ENCODE assay signal across 17 cellular contexts in genomic region chr2:46992776-46993175, GRCh38. TPM values are rescaled to one million over a fixed set of nuclear protein-coding genes. Genes with fewer than 3 reads are reported as not detected.
DNase-seq lines count a peak whose midpoint lies in the region; ATAC-seq and TF ChIP-seq lines count a peak whose summit lies in the region.
"Had no signal": no experiment of that assay in that cellular context is flagged by ENCODE, and none has a peak within 500 bp of the region (broad histone marks: within the 10 kb centered on the region; RNA-seq: fewer than 3 reads in every experiment).

No MANE protein-coding gene starts in this region.

- H3K27me3 Mint-ChIP-seq in CD14-positive monocyte (ENCODE audit: low read depth in 3 of 3) (peaks cover 0 to 3% (median 2%) of the 10 kb centered on the region in 3 donors), HFFc6 (ENCODE audit: insufficient read depth) (no peaks in the 10 kb centered on the region)

- peak overlapping the region in 4 of 7 donors; percentile 6 to 82 (median 60) for H3K27ac Mint-ChIP-seq in CD14-positive monocyte
- H3K27ac Mint-ChIP-seq in HFFc6, result peak overlapping the region; percentile 38; the same call in 1 of the 2 replicates
- peak overlapping the region; percentile 59 for H3K27ac Mint-ChIP-seq in stimulated activated effector memory CD8-positive, alpha-beta T cell treated with anti-CD3 and anti-CD28 coated beads, Interleukin-12 subunit alpha, Interleukin-12 subunit beta, amount 100 ng/mL, for 72 hours

- ATAC-seq in stimulated activated effector memory CD8-positive, alpha-beta T cell treated with anti-CD3 and anti-CD28 coated beads, Interleukin-12 subunit alpha, Interleukin-12 subunit beta, amount 100 ng/mL, for 72 hours, result no peak
- no peak for ATAC-seq in GM19455 (IDR thresholded peaks at IDR 0.05; ENCODE audit: unreplicated experiment)
- ATAC-seq: A549, PC-3 had no signal

- no peak overlapping the region for H3K4me3 Mint-ChIP-seq in CD14-positive monocyte
- no peak overlapping the region for H3K4me3 Mint-ChIP-seq in HFFc6
- no peak overlapping the region for H3K4me3 Mint-ChIP-seq in stimulated activated effector memory CD8-positive, alpha-beta T cell treated with anti-CD3 and anti-CD28 coated beads, Interleukin-12 subunit alpha, Interleukin-12 subunit beta, amount 100 ng/mL, for 72 hours

- no peak overlapping the region for H3K4me3 ChIP-seq in dorsolateral prefrontal cortex
- H3K4me3 ChIP-seq: A549; BLaER1 treated with 17β-estradiol and CSF1 and Interleukin-3, amounts not matched to agents 10 nM and 100 nM had no signal

- peaks cover 1% of the 10 kb centered on the region for H3K4me1 Mint-ChIP-seq in CD14-positive monocyte
- peaks cover 14% of the 10 kb centered on the region for H3K4me1 Mint-ChIP-seq in HFFc6 (ENCODE audit: low read depth)
- peaks cover 10% of the 10 kb centered on the region for H3K4me1 Mint-ChIP-seq in stimulated activated effector memory CD8-positive, alpha-beta T cell treated with anti-CD3 and anti-CD28 coated beads, Interleukin-12 subunit alpha, Interleukin-12 subunit beta, amount 100 ng/mL, for 72 hours

- no peak for TF ChIP-seq CTCF in CD14-positive monocyte (IDR thresholded peaks at IDR 0.05)
- TF ChIP-seq CTCF in HFFc6 (IDR thresholded peaks at IDR 0.05), result no peak
- TF ChIP-seq CTCF in dorsolateral prefrontal cortex (IDR thresholded peaks at IDR 0.05 in 54 of 56, conservative IDR thresholded peaks at IDR 0.05 in 2 of 56; ENCODE audit: low read depth in 1 of 56, partially characterized antibody in 56 of 56), result no peak

- H3K27me3 ChIP-seq in dorsolateral prefrontal cortex, result no peaks in the 10 kb centered on the region
- H3K27me3 ChIP-seq: BLaER1 treated with 17β-estradiol and CSF1 and Interleukin-3, amounts not matched to agents 10 nM and 100 nM had no signal

- peak overlapping the region in 49 of 59 donors; percentile 8 to 100 (median 98) for H3K27ac ChIP-seq in dorsolateral prefrontal cortex
- H3K27ac ChIP-seq: A549; BLaER1 treated with 17β-estradiol and CSF1 and Interleukin-3, amounts not matched to agents 10 nM and 100 nM; KMS-11 had no signal

- DNase-seq in CD14-positive monocyte (ENCODE audit: low spot score) (no peak), HFFc6 (no peak), dorsolateral prefrontal cortex (no peak), NOMO-1 treated with DMSO at 0.1 percent for 48 hours (lab: John Stamatoyannopoulos, UW; ENCODE audit: unreplicated experiment) (no peak), pons (ENCODE audit: low spot score) (no peak)
- no peak for DNase-seq in stimulated activated effector memory CD8-positive, alpha-beta T cell treated with anti-CD3 and anti-CD28 coated beads, Interleukin-12 subunit alpha, Interleukin-12 subunit beta, amount 100 ng/mL, for 72 hours (ENCODE audit: low spot score in 2 of 2)
- DNase-seq: Caco-2, DMS153, NCI-H1048, NCI-H1436 treated with DMSO at 0.1 percent for 48 hours, NCI-H2081, NCI-H748 treated with DMSO at 0.1 percent for 48 hours, PC-3 had no signal

- intact Hi-C loops in CD14-positive monocyte (cut with micrococcal nuclease), result no loop called here
- intact Hi-C loops in dorsolateral prefrontal cortex (cut with DNase I), result no loop called here

- H3K36me3 Mint-ChIP-seq in CD14-positive monocyte, result peaks cover 91 to 98% of the 10 kb centered on the region in 2 donors
- peaks cover 25% of the 10 kb centered on the region for H3K36me3 Mint-ChIP-seq in HFFc6 (ENCODE audit: low read depth)
- peaks cover 74% of the 10 kb centered on the region for H3K36me3 Mint-ChIP-seq in stimulated activated effector memory CD8-positive, alpha-beta T cell treated with anti-CD3 and anti-CD28 coated beads, Interleukin-12 subunit alpha, Interleukin-12 subunit beta, amount 100 ng/mL, for 72 hours

- no peaks in the 10 kb centered on the region for H3K9me3 Mint-ChIP-seq in CD14-positive monocyte
- H3K9me3 Mint-ChIP-seq in HFFc6, result no peaks in the 10 kb centered on the region
- H3K9me3 Mint-ChIP-seq in stimulated activated effector memory CD8-positive, alpha-beta T cell treated with anti-CD3 and anti-CD28 coated beads, Interleukin-12 subunit alpha, Interleukin-12 subunit beta, amount 100 ng/mL, for 72 hours, result no peaks in the 10 kb centered on the region

RNA-seq across cellular contexts. Expression of gene TTC7A, which starts 51.8 kb away (rescaled TPM):
- polyA plus RNA-seq in CD14-positive monocyte, result 10 to 100 TPM; 43.2 to 52.5 TPM
- total RNA-seq in HFFc6 (2021; fragmentation: NEBNext Ultra II Directional; extraction: Animal tissue kit (Norgen Biotek cat#: 25700)), result 10 to 100 TPM; 17.6 to 27.7 (median 23.2) TPM
- total RNA-seq in dorsolateral prefrontal cortex, result 10 to 100 TPM; 15.2 to 63.1 (median 25.3) TPM
